ENCODE assay signal across 1 cellular context in genomic region chr14:50381008-50381407, GRCh38.
TF ChIP-seq lines count a peak whose summit lies in the region.

No MANE protein-coding gene starts in this region.

TF ChIP-seq in HepG2, 621 proteins besides CTCF, POLR2A, EP300 and RAD21:
- TF ChIP-seq PRDM4 (CRISPR knock-in tag; IDR thresholded peaks at IDR 0.05; ENCODE audit: borderline replicate concordance): no peak
- no peak for TF ChIP-seq ELF4 (CRISPR knock-in tag; IDR thresholded peaks at IDR 0.05; ENCODE audit: borderline replicate concordance)
- no peak for TF ChIP-seq HBP1 (CRISPR knock-in tag; IDR thresholded peaks at IDR 0.05; ENCODE audit: low read depth)
- no peak for TF ChIP-seq ARID5B (CRISPR knock-in tag; IDR thresholded peaks at IDR 0.05)
- no peak for TF ChIP-seq ZNF350 (CRISPR knock-in tag; IDR thresholded peaks at IDR 0.05; ENCODE audit: borderline replicate concordance, low read depth)
- no peak for TF ChIP-seq LRRFIP1 (CRISPR knock-in tag; conservative IDR thresholded peaks at IDR 0.05)
- TF ChIP-seq ZNF234 (CRISPR knock-in tag; conservative IDR thresholded peaks at IDR 0.05): no peak
- TF ChIP-seq ZNF597 (CRISPR knock-in tag; IDR thresholded peaks at IDR 0.05): no peak
- TF ChIP-seq SRSF1 (optimal IDR thresholded peaks at IDR 0.05; ENCODE audit: low read depth, low read length): no peak
- TF ChIP-seq ZNF224 (CRISPR knock-in tag; IDR thresholded peaks at IDR 0.05): no peak
- TF ChIP-seq SMAD3 (CRISPR knock-in tag; IDR thresholded peaks at IDR 0.05): no peak
- no peak for TF ChIP-seq ADNP (CRISPR knock-in tag; IDR thresholded peaks at IDR 0.05)
- no peak for TF ChIP-seq ZMYM2 (CRISPR knock-in tag; IDR thresholded peaks at IDR 0.05)
- no peak for TF ChIP-seq PLSCR1 (CRISPR knock-in tag; IDR thresholded peaks at IDR 0.05; ENCODE audit: borderline replicate concordance)
- TF ChIP-seq ZNF10 (CRISPR knock-in tag; IDR thresholded peaks at IDR 0.05; ENCODE audit: borderline replicate concordance, low read depth): no peak
- TF ChIP-seq BHLHE40 (IDR thresholded peaks at IDR 0.05; ENCODE audit: low read length): no peak
- no peak for TF ChIP-seq TRAFD1 (CRISPR knock-in tag; IDR thresholded peaks at IDR 0.05; ENCODE audit: borderline replicate concordance)
